ENCODE assay signal across 8 cellular contexts in genomic region chr14:91510171-91511013, GRCh38.
DNase-seq lines count a peak whose midpoint lies in the region; FAIRE-seq and TF ChIP-seq lines count a peak whose summit lies in the region.

Gene PPP4R3A, minus strand, starts transcription at chr14:91510310. Its CDS starts 663 bp downstream, at chr14:91509647.

- no peaks in the 10 kb centered on the region; the same call in 1 of the 2 replicates for H3F3A ChIP-seq in Loucy (ENCODE audit: low read depth)

- H3K36me3 Mint-ChIP-seq in nephron (ENCODE audit: low read depth) = peaks cover 29% of the 10 kb centered on the region
- H3K36me3 Mint-ChIP-seq in stimulated activated naive CD8-positive, alpha-beta T cell treated with anti-CD3 and anti-CD28 coated beads, Interleukin-15, Interleukin-2, amounts not matched to agents 100 ng/mL and 50 ng/mL, for 24 hours (ENCODE audit: low read depth) = peaks cover 32% of the 10 kb centered on the region

- peak; percentile 96 for DNase-seq in EL
- peak; percentile 90 for DNase-seq in H54 (ENCODE audit: insufficient read length, low spot score)
- DNase-seq in activated T-helper 9 cell treated with anti-CD3 and anti-CD28 coated beads, Interleukin-2, amount 50 U/mL, for 16 hours (ENCODE audit: low read depth) = peak; percentile 91
- peak; percentile 98 for DNase-seq in fibroblast of pulmonary artery (ENCODE audit: low read depth)

- FAIRE-seq in H54 (lab: Jason Lieb, UNC) = peak; percentile 95

- H3K9me2 ChIP-seq in Loucy (replicated peaks; ENCODE audit: low read depth, low read length) = no peaks in the 10 kb centered on the region

- no peak for TF ChIP-seq CTCF in Loucy (conservative IDR thresholded peaks at IDR 0.05; ENCODE audit: low read length)
- TF ChIP-seq CTCF in fibroblast of pulmonary artery (IDR thresholded peaks at IDR 0.05; ENCODE audit: low read length, missing control alignments) = no peak
- TF ChIP-seq CTCF in nephron (IDR thresholded peaks at IDR 0.05; ENCODE audit: unreplicated experiment in 3 of 3) = no peak

- H3K4me3 ChIP-seq in Loucy (ENCODE audit: low read length, poor library complexity, severe bottlenecking) (peak within 1 kb of the TSS; percentile 94), fibroblast of pulmonary artery (replicated peaks; ENCODE audit: low read depth, low read length) (peak within 1 kb of the TSS; percentile 69)

- no peaks in the 10 kb centered on the region for H3K27me3 Mint-ChIP-seq in nephron (ENCODE audit: low read depth)
- H3K27me3 Mint-ChIP-seq in stimulated activated naive CD8-positive, alpha-beta T cell treated with anti-CD3 and anti-CD28 coated beads, Interleukin-15, Interleukin-2, amounts not matched to agents 100 ng/mL and 50 ng/mL, for 24 hours = no peaks in the 10 kb centered on the region

- H2AFZ ChIP-seq in Loucy (ENCODE audit: low read length) = peak within 1 kb of the TSS; percentile 84

- H3K4me2 ChIP-seq in Loucy (ENCODE audit: low read depth, low read length, poor library complexity, severe bottlenecking) = peak within 1 kb of the TSS; percentile 99

- peak within 1 kb of the TSS; percentile 100 for H3K9ac ChIP-seq in Loucy (ENCODE audit: low read depth, low read length, poor library complexity, severe bottlenecking)

- TF ChIP-seq POLR2A in H54 (IDR thresholded peaks at IDR 0.05; ENCODE audit: low read depth, low read length) (peak; percentile 56; the same call in 1 of the 2 replicates), Raji (IDR thresholded peaks at IDR 0.05; ENCODE audit: insufficient read depth, low read depth, low read length) (peak; percentile 94)

- peaks cover 37% of the 10 kb centered on the region for H4K20me1 ChIP-seq in Loucy (ENCODE audit: insufficient read depth, low read length, poor library complexity, severe bottlenecking)

- peaks cover 14% of the 10 kb centered on the region for H3K4me1 ChIP-seq in Loucy (ENCODE audit: insufficient read depth, low read length, poor library complexity, severe bottlenecking)

- no peaks in the 10 kb centered on the region for H3K9me3 Mint-ChIP-seq in nephron
- H3K9me3 Mint-ChIP-seq in stimulated activated naive CD8-positive, alpha-beta T cell treated with anti-CD3 and anti-CD28 coated beads, Interleukin-15, Interleukin-2, amounts not matched to agents 100 ng/mL and 50 ng/mL, for 24 hours = no peaks in the 10 kb centered on the region

- peak within 1 kb of the TSS; percentile 95 to 100 (median 98) for H3K4me3 Mint-ChIP-seq in nephron
- H3K4me3 Mint-ChIP-seq in stimulated activated naive CD8-positive, alpha-beta T cell treated with anti-CD3 and anti-CD28 coated beads, Interleukin-15, Interleukin-2, amounts not matched to agents 100 ng/mL and 50 ng/mL, for 24 hours = peak within 1 kb of the TSS; percentile 99

- H3K27me3 ChIP-seq in Loucy (ENCODE audit: insufficient read depth, low read length, poor library complexity, severe bottlenecking) = peaks cover 10% of the 10 kb centered on the region

- peaks cover 11% of the 10 kb centered on the region; the same call in 1 of the 2 replicates for H3K36me3 ChIP-seq in Loucy (ENCODE audit: insufficient read depth, low read length)

- H3K4me1 Mint-ChIP-seq in nephron = peaks cover 17% of the 10 kb centered on the region
- peaks cover 31% of the 10 kb centered on the region for H3K4me1 Mint-ChIP-seq in stimulated activated naive CD8-positive, alpha-beta T cell treated with anti-CD3 and anti-CD28 coated beads, Interleukin-15, Interleukin-2, amounts not matched to agents 100 ng/mL and 50 ng/mL, for 24 hours (ENCODE audit: low read depth)

- peaks cover 54% of the 10 kb centered on the region for H3K79me2 ChIP-seq in Loucy (ENCODE audit: insufficient read depth, low read length)

- H3K27ac Mint-ChIP-seq in nephron = peak within 1 kb of the TSS; percentile 100
- H3K27ac Mint-ChIP-seq in stimulated activated naive CD8-positive, alpha-beta T cell treated with anti-CD3 and anti-CD28 coated beads, Interleukin-15, Interleukin-2, amounts not matched to agents 100 ng/mL and 50 ng/mL, for 24 hours = peak within 1 kb of the TSS; percentile 100

- H3K9me3 ChIP-seq in Loucy (ENCODE audit: insufficient read depth, low read depth, low read length) = no peaks in the 10 kb centered on the region

Comparison
In these comparisons a context has a peak if more than half of its experiments do, and no peak if none do; other contexts are left out.
1. Peak in every context shown above with its lines: DNase-seq and H3K4me3 ChIP-seq.